Comparison of ENCODE assay signal across 8 cellular contexts in genomic region chr12:92080390-92081285, GRCh38.
DNase-seq lines count a peak whose midpoint lies in the region; ATAC-seq and TF ChIP-seq lines count a peak whose summit lies in the region.

No MANE protein-coding gene starts in this region.

- intact Hi-C loops in uterus (cut with DNase I; ENCODE audit: low total_unique reads): no loop called here

- peak overlapping the region; percentile 60 for H3K27ac Mint-ChIP-seq in activated T-cell treated with anti-CD3 and anti-CD28 coated beads, Interleukin-2, amount 50 U/mL, for 24 hours

- H3K4me1 ChIP-seq in cardiac muscle cell (ENCODE audit: low read depth) (peaks cover 53% of the 10 kb centered on the region), uterus (no peaks in the 10 kb centered on the region)

- no peak for TF ChIP-seq CTCF in cardiac muscle cell (IDR thresholded peaks at IDR 0.05; ENCODE audit: low read depth, low read length)
- TF ChIP-seq CTCF in uterus (IDR thresholded peaks at IDR 0.05): no peak

- peaks cover 4% of the 10 kb centered on the region for H3K9me3 Mint-ChIP-seq in activated T-cell treated with anti-CD3 and anti-CD28 coated beads, Interleukin-2, amount 50 U/mL, for 24 hours

- ATAC-seq in HG03045 (IDR thresholded peaks at IDR 0.05; ENCODE audit: unreplicated experiment): peak; percentile 72

- peaks cover 8% of the 10 kb centered on the region for H3K36me3 Mint-ChIP-seq in activated T-cell treated with anti-CD3 and anti-CD28 coated beads, Interleukin-2, amount 50 U/mL, for 24 hours (ENCODE audit: low read depth)

- no peak for TF ChIP-seq POLR2A in uterus (IDR thresholded peaks at IDR 0.05)

- H3K36me3 ChIP-seq in cardiac muscle cell (no peaks in the 10 kb centered on the region), uterus (no peaks in the 10 kb centered on the region), H7 (replicated peaks; ENCODE audit: control insufficient read depth, insufficient read depth, low read length) (no peaks in the 10 kb centered on the region)

- no peaks in the 10 kb centered on the region for H3K27me3 Mint-ChIP-seq in activated T-cell treated with anti-CD3 and anti-CD28 coated beads, Interleukin-2, amount 50 U/mL, for 24 hours

- H3K9me3 ChIP-seq in cardiac muscle cell (ENCODE audit: low read depth): no peaks in the 10 kb centered on the region
- H3K9me3 ChIP-seq in uterus: no peaks in the 10 kb centered on the region

- DNase-seq in activated T-cell treated with anti-CD3 and anti-CD28 coated beads, Interleukin-2, amount 50 U/mL, for 24 hours: no peak
- no peak for DNase-seq in activated T-cell treated with anti-CD3 and anti-CD28 coated beads, Interleukin-2, amount 50 U/mL, for 1 hour
- DNase-seq in SK-MEL-5 (ENCODE audit: low read depth, low spot score) (peak; percentile 22), cardiac muscle cell (ENCODE audit: low read depth in 1 of 2, low spot score in 1 of 2) (peak; percentile 61 to 72), uterus (no peak), H7 (no peak), NCI-H2081 (lab: John Stamatoyannopoulos, UW) (no peak)

- H3K27ac ChIP-seq in cardiac muscle cell (peak overlapping the region; percentile 87), uterus (peak overlapping the region; percentile 4 to 19)

- H3K27me3 ChIP-seq in cardiac muscle cell (no peaks in the 10 kb centered on the region), uterus (no peaks in the 10 kb centered on the region), H7 (ENCODE audit: control insufficient read depth, insufficient read depth, low read length) (no peaks in the 10 kb centered on the region)

- peaks cover 78% of the 10 kb centered on the region for H3K4me1 Mint-ChIP-seq in activated T-cell treated with anti-CD3 and anti-CD28 coated beads, Interleukin-2, amount 50 U/mL, for 24 hours (ENCODE audit: low read depth)

- H3K4me3 ChIP-seq in cardiac muscle cell (no peak overlapping the region), uterus (no peak overlapping the region), H7 (ENCODE audit: insufficient read depth, low read depth, low read length) (no peak overlapping the region)

- peak overlapping the region; percentile 13 for H3K4me3 Mint-ChIP-seq in activated T-cell treated with anti-CD3 and anti-CD28 coated beads, Interleukin-2, amount 50 U/mL, for 24 hours

- in situ Hi-C loops in SK-MEL-5 (cut with HindIII; ENCODE audit: low pct_unique_long_range_greater_than_20kb, low sequenced_read_pairs): no loop called here

Comparison
In these comparisons a context has a peak if more than half of its experiments do, and no peak if none do; other contexts are left out.
1. DNase-seq: peak in SK-MEL-5 (single experiment) and cardiac muscle cell (2 of 2); none in activated T-cell treated with anti-CD3 and anti-CD28 coated beads, Interleukin-2, amount 50 U/mL, for 24 hours (single experiment), activated T-cell treated with anti-CD3 and anti-CD28 coated beads, Interleukin-2, amount 50 U/mL, for 1 hour (single experiment), uterus (0 of 2), H7 (single experiment) and NCI-H2081 (0 of 2).